9 cellular contexts compared by ENCODE assay signal in the genomic region with DNA sequence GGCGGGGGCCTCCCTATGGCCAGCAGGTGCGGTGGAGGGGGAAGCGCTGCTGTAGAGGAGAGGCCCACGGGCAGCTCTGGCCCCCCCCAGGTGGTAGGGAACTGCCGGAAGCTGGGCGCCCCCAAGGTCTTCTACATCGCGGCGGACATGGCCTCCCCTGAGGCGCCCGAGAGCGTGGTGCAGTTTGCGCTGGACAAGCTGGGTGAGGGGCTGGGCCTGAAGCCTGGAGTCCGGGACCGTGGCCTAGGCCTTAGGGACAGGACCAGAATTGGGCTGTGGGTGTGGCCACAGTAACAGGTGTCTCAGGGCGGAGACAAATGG. TPM values are rescaled to one million over a fixed set of nuclear protein-coding genes. Genes with fewer than 3 reads are reported as not detected.
DNase-seq lines count a peak whose midpoint lies in the region; ATAC-seq and TF ChIP-seq lines count a peak whose summit lies in the region.
"Had no signal": no experiment of that assay in that cellular context is flagged by ENCODE, and none has a peak within 500 bp of the region (broad histone marks: within the 10 kb centered on the region; RNA-seq: fewer than 3 reads in every experiment).

No MANE protein-coding gene starts in this region.

- H3K27me3 ChIP-seq in adrenal gland (no peaks in the 10 kb centered on the region), liver (ENCODE audit: control insufficient read depth in 4 of 4, insufficient read depth in 4 of 4, low read length in 3 of 4) (no peaks in the 10 kb centered on the region), tibial nerve (no peaks in the 10 kb centered on the region)

- H3K36me3 ChIP-seq in adrenal gland (replicated peaks in 1 of 2) (no peaks in the 10 kb centered on the region), liver (ENCODE audit: control insufficient read depth in 4 of 4, insufficient read depth in 3 of 4, low read depth in 1 of 4, low read length in 3 of 4) (no peaks in the 10 kb centered on the region), tibial nerve (no peaks in the 10 kb centered on the region)

- WGBS in adrenal gland, 4 donors: 0 to 18% (median 9%) methylated on average over 1 to 16 of the region's 16 CpGs
- 47% methylated on average over 16 of the region's 16 CpGs for WGBS in liver
- 26 to 43% methylated on average over 14 to 16 of the region's 16 CpGs for WGBS in tibial nerve, 2 donors

- no peaks in the 10 kb centered on the region for H3K27me3 Mint-ChIP-seq in activated T-cell treated with anti-CD3 and anti-CD28 coated beads, Interleukin-2, amount 50 U/mL, for 4 hours (ENCODE audit: low read depth)

- no peak for TF ChIP-seq EP300 in tibial nerve (IDR thresholded peaks at IDR 0.05)

- peaks cover 3 to 11% of the 10 kb centered on the region in 2 donors for H3K4me1 ChIP-seq in adrenal gland (replicated peaks in 1 of 2)
- peaks cover 0 to 20% (median 8%) of the 10 kb centered on the region in 4 donors for H3K4me1 ChIP-seq in liver (ENCODE audit: control insufficient read depth in 4 of 4, insufficient read depth in 4 of 4, low read length in 3 of 4)
- peaks cover 0 to 38% (median 8%) of the 10 kb centered on the region in 4 donors for H3K4me1 ChIP-seq in tibial nerve

- peak overlapping the region in 4 of 5 donors; percentile 64 to 93 (median 82) for H3K27ac ChIP-seq in adrenal gland
- H3K27ac ChIP-seq in liver (ENCODE audit: low read depth in 1 of 2, low read length in 2 of 2): peak overlapping the region; percentile 57 to 72
- H3K27ac ChIP-seq in tibial nerve: peak overlapping the region; percentile 21 to 88 (median 76)

- H3K9me3 Mint-ChIP-seq in activated T-cell treated with anti-CD3 and anti-CD28 coated beads, Interleukin-2, amount 50 U/mL, for 4 hours: no peaks in the 10 kb centered on the region

- peaks cover 25% of the 10 kb centered on the region for H3K4me1 Mint-ChIP-seq in activated T-cell treated with anti-CD3 and anti-CD28 coated beads, Interleukin-2, amount 50 U/mL, for 4 hours (ENCODE audit: low read depth)

- no peak for TF ChIP-seq RAD21 in liver (IDR thresholded peaks at IDR 0.05)

- H3K4me3 ChIP-seq in adrenal gland: peak overlapping the region in 2 of 4 donors; percentile 4 to 49
- H3K4me3 ChIP-seq in liver (ENCODE audit: low read depth in 1 of 3, low read length in 3 of 3): peak overlapping the region in 2 of 3 donors; percentile 56 to 64
- peak overlapping the region; percentile 48 to 63 (median 60) for H3K4me3 ChIP-seq in tibial nerve

- TF ChIP-seq POLR2A in adrenal gland (IDR thresholded peaks at IDR 0.05): no peak
- no peak for TF ChIP-seq POLR2A in tibial nerve (IDR thresholded peaks at IDR 0.05)

- intact Hi-C loops in adrenal gland (cut with DNase I): no loop called here
- intact Hi-C loops in left colon (cut with DNase I, micrococcal nuclease): no loop called here

- TF ChIP-seq CTCF in adrenal gland (IDR thresholded peaks at IDR 0.05) (no peak), liver (IDR thresholded peaks at IDR 0.05; ENCODE audit: low read depth, low read length, missing input control) (no peak), tibial nerve (IDR thresholded peaks at IDR 0.05) (no peak)

- H3K4me3 Mint-ChIP-seq in activated T-cell treated with anti-CD3 and anti-CD28 coated beads, Interleukin-2, amount 50 U/mL, for 4 hours: peak overlapping the region; percentile 76

- H3K36me3 Mint-ChIP-seq in activated T-cell treated with anti-CD3 and anti-CD28 coated beads, Interleukin-2, amount 50 U/mL, for 4 hours (ENCODE audit: insufficient read depth): peaks cover 9% of the 10 kb centered on the region

- H3K9me3 ChIP-seq in adrenal gland (replicated peaks in 1 of 3) (no peaks in the 10 kb centered on the region), liver (ENCODE audit: control insufficient read depth in 4 of 4, low read length in 3 of 4) (no peaks in the 10 kb centered on the region), tibial nerve (no peaks in the 10 kb centered on the region)

- no peak for DNase-seq in activated T-cell treated with anti-CD3 and anti-CD28 coated beads, Interleukin-2, amount 50 U/mL, for 4 hours
- DNase-seq in activated T-cell treated with anti-CD3 and anti-CD28 coated beads, Interleukin-2, amount 50 U/mL, for 48 hours: no peak
- no peak for DNase-seq in adrenal gland
- DNase-seq in tibial nerve (ENCODE audit: low spot score in 2 of 2): no peak
- DNase-seq in NCI-H1694 treated with DMSO at 0.1 percent for 48 hours (lab: John Stamatoyannopoulos, UW): no peak
- no peak for DNase-seq in left colon

- H3K9ac ChIP-seq in liver (ENCODE audit: low read depth in 1 of 2, low read length in 2 of 2): no peak overlapping the region

- no peak for ATAC-seq in activated T-cell treated with anti-CD3 and anti-CD28 coated beads, Interleukin-2, amount 50 U/mL, for 4 hours
- no peak for ATAC-seq in HG02981 (IDR thresholded peaks at IDR 0.05; ENCODE audit: unreplicated experiment)
- ATAC-seq in left colon: no peak

TF ChIP-seq in liver, 16 proteins besides CTCF, POLR2A, EP300 and RAD21 (continues in another document):
- no peak for TF ChIP-seq HNF4A (conservative IDR thresholded peaks at IDR 0.05)
- TF ChIP-seq NR2F2 (IDR thresholded peaks at IDR 0.05): no peak
- TF ChIP-seq TAF1 (conservative IDR thresholded peaks at IDR 0.05): no peak
- no peak for TF ChIP-seq FOXA2 (IDR thresholded peaks at IDR 0.05)
- no peak for TF ChIP-seq FOXA1 (IDR thresholded peaks at IDR 0.05)
- TF ChIP-seq, protein P1, sequence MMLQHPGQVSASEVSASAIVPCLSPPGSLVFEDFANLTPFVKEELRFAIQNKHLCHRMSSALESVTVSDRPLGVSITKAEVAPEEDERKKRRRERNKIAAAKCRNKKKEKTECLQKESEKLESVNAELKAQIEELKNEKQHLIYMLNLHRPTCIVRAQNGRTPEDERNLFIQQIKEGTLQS (IDR thresholded peaks at IDR 0.05): no peak
- TF ChIP-seq, protein P2, sequence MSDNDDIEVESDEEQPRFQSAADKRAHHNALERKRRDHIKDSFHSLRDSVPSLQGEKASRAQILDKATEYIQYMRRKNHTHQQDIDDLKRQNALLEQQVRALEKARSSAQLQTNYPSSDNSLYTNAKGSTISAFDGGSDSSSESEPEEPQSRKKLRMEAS (IDR thresholded peaks at IDR 0.05): no peak
- no peak for TF ChIP-seq JUND (IDR thresholded peaks at IDR 0.05)
- no peak for TF ChIP-seq YY1 (IDR thresholded peaks at IDR 0.05)
- TF ChIP-seq, protein P3, sequence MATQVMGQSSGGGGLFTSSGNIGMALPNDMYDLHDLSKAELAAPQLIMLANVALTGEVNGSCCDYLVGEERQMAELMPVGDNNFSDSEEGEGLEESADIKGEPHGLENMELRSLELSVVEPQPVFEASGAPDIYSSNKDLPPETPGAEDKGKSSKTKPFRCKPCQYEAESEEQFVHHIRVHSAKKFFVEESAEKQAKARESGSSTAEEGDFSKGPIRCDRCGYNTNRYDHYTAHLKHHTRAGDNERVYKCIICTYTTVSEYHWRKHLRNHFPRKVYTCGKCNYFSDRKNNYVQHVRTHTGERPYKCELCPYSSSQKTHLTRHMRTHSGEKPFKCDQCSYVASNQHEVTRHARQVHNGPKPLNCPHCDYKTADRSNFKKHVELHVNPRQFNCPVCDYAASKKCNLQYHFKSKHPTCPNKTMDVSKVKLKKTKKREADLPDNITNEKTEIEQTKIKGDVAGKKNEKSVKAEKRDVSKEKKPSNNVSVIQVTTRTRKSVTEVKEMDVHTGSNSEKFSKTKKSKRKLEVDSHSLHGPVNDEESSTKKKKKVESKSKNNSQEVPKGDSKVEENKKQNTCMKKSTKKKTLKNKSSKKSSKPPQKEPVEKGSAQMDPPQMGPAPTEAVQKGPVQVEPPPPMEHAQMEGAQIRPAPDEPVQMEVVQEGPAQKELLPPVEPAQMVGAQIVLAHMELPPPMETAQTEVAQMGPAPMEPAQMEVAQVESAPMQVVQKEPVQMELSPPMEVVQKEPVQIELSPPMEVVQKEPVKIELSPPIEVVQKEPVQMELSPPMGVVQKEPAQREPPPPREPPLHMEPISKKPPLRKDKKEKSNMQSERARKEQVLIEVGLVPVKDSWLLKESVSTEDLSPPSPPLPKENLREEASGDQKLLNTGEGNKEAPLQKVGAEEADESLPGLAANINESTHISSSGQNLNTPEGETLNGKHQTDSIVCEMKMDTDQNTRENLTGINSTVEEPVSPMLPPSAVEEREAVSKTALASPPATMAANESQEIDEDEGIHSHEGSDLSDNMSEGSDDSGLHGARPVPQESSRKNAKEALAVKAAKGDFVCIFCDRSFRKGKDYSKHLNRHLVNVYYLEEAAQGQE (IDR thresholded peaks at IDR 0.05): no peak
- TF ChIP-seq HNF4G (IDR thresholded peaks at IDR 0.05): no peak
- TF ChIP-seq EGR1 (IDR thresholded peaks at IDR 0.05; ENCODE audit: low read depth in 2 of 2): no peak

RNA-seq across cellular contexts. Expression of a gene that starts 3.8 kb away (rescaled TPM):
- 1,000 to 10,000 TPM; 1,683 to 1,753 (median 1,705) TPM for total RNA-seq in activated T-cell treated with anti-CD3 and anti-CD28 coated beads, Interleukin-2, amount 50 U/mL, for 4 hours
- total RNA-seq in adrenal gland (1,000 to 10,000 TPM in 6 of 8 donors, 100 to 1,000 TPM in 2; 692 to 1,781 (median 1,178) TPM), liver (100 to 1,000 TPM in 1 of 2 donors, 10 to 100 TPM in 1; 47.2 to 251 TPM), tibial nerve (100 to 1,000 TPM; 552 to 780 (median 644) TPM), left colon (100 to 1,000 TPM; 759 to 781 TPM)
- polyA plus RNA-seq in adrenal gland (1,000 to 10,000 TPM in 2 of 3 donors, 100 to 1,000 TPM in 1; 615 to 3,360 (median 2,171) TPM), liver (100 to 1,000 TPM; 390 to 556 TPM)

RNA-seq across cellular contexts. Expression of a gene that starts 5.5 kb away (rescaled TPM):
- total RNA-seq in activated T-cell treated with anti-CD3 and anti-CD28 coated beads, Interleukin-2, amount 50 U/mL, for 4 hours: 1 to 10 TPM; 2.6 to 2.7 (median 2.7) TPM
- total RNA-seq in adrenal gland: 10 to 100 TPM in 7 of 8 donors, 1 to 10 TPM in 1; 6.3 to 40.5 (median 13.9) TPM
- 10 to 100 TPM in 2 of 3 donors, 1 to 10 TPM in 1; 3.4 to 33.9 (median 23.7) TPM for polyA plus RNA-seq in adrenal gland
- total RNA-seq in liver: 1 to 10 TPM; 1.3 to 1.4 TPM
- 1 to 10 TPM; 2.4 to 2.5 TPM for polyA plus RNA-seq in liver
- total RNA-seq in tibial nerve: 10 to 100 TPM in 2 of 4 donors, 1 to 10 TPM in 2; 7.5 to 23.7 (median 11.6) TPM
- total RNA-seq in left colon: 1 to 10 TPM; 3.5 to 3.8 TPM

RNA-seq across cellular contexts. Expression of a gene that starts 6.0 kb away (rescaled TPM):
- total RNA-seq in activated T-cell treated with anti-CD3 and anti-CD28 coated beads, Interleukin-2, amount 50 U/mL, for 4 hours: 100 to 1,000 TPM in 2 of 3 donors, 10 to 100 TPM in 1; 90.0 to 107 (median 103) TPM
- 10 to 100 TPM; 40.2 to 92.8 (median 57.9) TPM for total RNA-seq in adrenal gland
- polyA plus RNA-seq in adrenal gland: 100 to 1,000 TPM in 2 of 3 donors, 10 to 100 TPM in 1; 23.4 to 211 (median 162) TPM
- total RNA-seq in liver: 10 to 100 TPM; 11.5 to 19.0 TPM
- 10 to 100 TPM; 42.7 to 84.0 TPM for polyA plus RNA-seq in liver
- total RNA-seq in tibial nerve: 10 to 100 TPM; 48.9 to 79.1 (median 65.9) TPM
- total RNA-seq in left colon: 10 to 100 TPM; 66.3 to 83.4 TPM

RNA-seq across cellular contexts. Expression of a gene that starts 33.7 kb away (rescaled TPM):
- 100 to 1,000 TPM; 286 to 342 (median 328) TPM for total RNA-seq in activated T-cell treated with anti-CD3 and anti-CD28 coated beads, Interleukin-2, amount 50 U/mL, for 4 hours
- total RNA-seq in adrenal gland (100 to 1,000 TPM; 185 to 523 (median 409) TPM), liver (10 to 100 TPM; 32.3 to 68.9 TPM), tibial nerve (100 to 1,000 TPM; 107 to 116 (median 110) TPM), left colon (10 to 100 TPM; 48.9 to 49.1 TPM)
- polyA plus RNA-seq in adrenal gland (100 to 1,000 TPM; 177 to 352 (median 196) TPM), liver (10 to 100 TPM; 46.1 to 83.9 TPM)

RNA-seq across cellular contexts. Expression of a gene that starts 34.2 kb away (rescaled TPM):
- total RNA-seq in activated T-cell treated with anti-CD3 and anti-CD28 coated beads, Interleukin-2, amount 50 U/mL, for 4 hours: not detected
- total RNA-seq in adrenal gland (not detected), liver (not detected), tibial nerve (not detected), left colon (not detected)
- polyA plus RNA-seq in adrenal gland (not detected), liver (not detected)
- total RNA-seq: HT1080 had no signal
